Comparison of ENCODE assay signal across 1 cellular context in the genomic region with DNA sequence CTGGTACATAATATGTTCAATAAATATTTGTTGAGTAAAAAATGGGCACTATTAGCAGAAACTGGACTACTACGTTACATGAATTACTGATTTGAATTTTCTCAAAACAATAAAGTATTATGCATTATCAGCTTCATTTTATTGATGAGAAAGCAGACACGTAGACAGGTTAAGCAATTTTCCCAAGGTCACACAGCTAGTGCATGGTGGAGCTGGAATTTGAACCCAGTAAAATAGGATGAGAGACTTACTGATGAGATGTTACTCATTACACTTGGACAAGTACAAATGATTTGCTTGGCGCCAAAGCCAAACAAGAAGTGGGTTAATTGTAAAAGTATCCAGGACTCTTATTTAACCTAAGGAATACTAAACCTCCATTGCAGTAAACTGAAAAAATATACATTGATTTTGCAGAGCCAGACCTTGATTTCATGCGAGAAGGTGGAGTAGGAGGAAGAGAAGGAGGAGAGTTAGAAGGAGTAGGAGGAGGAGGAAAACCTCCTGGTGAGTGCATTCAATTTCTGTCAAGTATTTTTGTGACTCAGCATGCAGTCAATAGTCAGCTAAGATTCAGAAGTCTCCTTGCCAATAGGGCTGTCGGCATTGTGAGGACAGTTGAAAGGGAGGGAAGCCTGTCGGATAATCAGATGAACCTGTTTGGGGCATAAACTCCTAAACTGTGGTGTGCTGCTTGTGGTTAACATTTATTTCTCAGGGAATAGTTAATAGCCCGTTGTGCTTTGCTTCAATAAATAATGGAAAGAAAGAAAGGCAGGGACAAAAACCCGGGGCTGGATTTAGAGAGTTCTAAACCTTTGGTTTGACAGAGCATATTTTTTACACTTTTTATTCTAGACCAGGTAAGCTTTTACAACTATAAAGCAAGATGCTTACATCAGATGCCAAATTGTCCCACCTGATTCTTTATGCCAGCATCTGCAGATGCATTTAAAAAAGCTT.
A peak's percentile ranks its signal among the peaks of the same experiment; 100 is the strongest.
TF ChIP-seq lines count a peak whose summit lies in the region.

No MANE protein-coding gene starts in this region.

TF ChIP-seq in HEK293, 187 proteins besides CTCF, POLR2A, EP300 and RAD21 (continued from another document):
- TF ChIP-seq ZBTB11 (tag by site-specific recombination; conservative IDR thresholded peaks at IDR 0.05; ENCODE audit: low read depth): no peak
- TF ChIP-seq EGR2 (tag by site-specific recombination; IDR thresholded peaks at IDR 0.05; ENCODE audit: low read depth): peak; percentile 72
- TF ChIP-seq ZFHX2 (tag by site-specific recombination; conservative IDR thresholded peaks at IDR 0.05): peak; percentile 71
